In genomic region chr12:83335748-83336147, GRCh38 we compare ENCODE assay signal across 8 cellular contexts.
"Had no signal": no experiment of that assay in that cellular context is flagged by ENCODE, and none has a peak within 500 bp of the region (broad histone marks: within the 10 kb centered on the region; RNA-seq: fewer than 3 reads in every experiment).

No MANE protein-coding gene starts in this region.

- H3K4me3 ChIP-seq: GM23248, HAP-1 had no signal

- H3K9me3 ChIP-seq: HAP-1 had no signal

- H3K4me1 ChIP-seq: HAP-1 had no signal

- H3K27ac ChIP-seq: GM23248, HL-60 had no signal

- DNase-seq: GM23248, GOT3, H7, HFFc6, IMR-90 had no signal

- H3K9ac ChIP-seq: GM23248 had no signal

- H3K36me3 ChIP-seq: HAP-1 had no signal

- H2AFZ ChIP-seq: GM23248 had no signal

- ATAC-seq: HCT116 had no signal
